1 cellular context compared by ENCODE assay signal in the genomic region with DNA sequence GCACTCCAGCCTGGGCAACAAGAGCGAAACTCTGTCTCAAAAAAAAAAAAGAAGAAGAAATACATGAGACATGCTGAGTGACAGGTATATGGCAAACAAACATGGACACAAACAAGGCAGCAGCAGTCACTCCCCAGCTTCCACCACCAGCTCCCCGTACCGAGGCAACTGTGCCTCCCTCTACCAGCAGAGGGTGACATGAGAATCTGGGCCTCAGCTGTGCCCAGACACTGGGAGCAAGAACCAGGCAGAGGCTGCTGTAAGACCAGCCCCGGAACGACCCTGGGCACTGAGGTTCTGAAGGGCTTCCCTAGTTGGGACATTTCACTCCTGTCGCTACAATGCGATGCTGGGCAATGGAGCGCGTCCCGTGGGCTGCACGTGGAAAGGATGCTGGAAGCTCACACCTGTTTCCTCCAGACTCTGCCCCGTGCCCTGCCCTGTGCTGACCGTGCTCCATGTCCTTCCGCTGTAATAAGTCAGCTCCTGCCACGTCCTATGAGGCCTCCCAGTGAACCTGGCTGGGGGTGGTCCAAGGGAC.
TF ChIP-seq lines count a peak whose summit lies in the region.

No MANE protein-coding gene starts in this region.

TF ChIP-seq in SK-N-SH treated with all-trans-retinoic acid at 6 μM for 48 hours, 23 proteins besides CTCF, POLR2A, EP300 and RAD21 (continued from another document):
- TF ChIP-seq, protein P1, sequence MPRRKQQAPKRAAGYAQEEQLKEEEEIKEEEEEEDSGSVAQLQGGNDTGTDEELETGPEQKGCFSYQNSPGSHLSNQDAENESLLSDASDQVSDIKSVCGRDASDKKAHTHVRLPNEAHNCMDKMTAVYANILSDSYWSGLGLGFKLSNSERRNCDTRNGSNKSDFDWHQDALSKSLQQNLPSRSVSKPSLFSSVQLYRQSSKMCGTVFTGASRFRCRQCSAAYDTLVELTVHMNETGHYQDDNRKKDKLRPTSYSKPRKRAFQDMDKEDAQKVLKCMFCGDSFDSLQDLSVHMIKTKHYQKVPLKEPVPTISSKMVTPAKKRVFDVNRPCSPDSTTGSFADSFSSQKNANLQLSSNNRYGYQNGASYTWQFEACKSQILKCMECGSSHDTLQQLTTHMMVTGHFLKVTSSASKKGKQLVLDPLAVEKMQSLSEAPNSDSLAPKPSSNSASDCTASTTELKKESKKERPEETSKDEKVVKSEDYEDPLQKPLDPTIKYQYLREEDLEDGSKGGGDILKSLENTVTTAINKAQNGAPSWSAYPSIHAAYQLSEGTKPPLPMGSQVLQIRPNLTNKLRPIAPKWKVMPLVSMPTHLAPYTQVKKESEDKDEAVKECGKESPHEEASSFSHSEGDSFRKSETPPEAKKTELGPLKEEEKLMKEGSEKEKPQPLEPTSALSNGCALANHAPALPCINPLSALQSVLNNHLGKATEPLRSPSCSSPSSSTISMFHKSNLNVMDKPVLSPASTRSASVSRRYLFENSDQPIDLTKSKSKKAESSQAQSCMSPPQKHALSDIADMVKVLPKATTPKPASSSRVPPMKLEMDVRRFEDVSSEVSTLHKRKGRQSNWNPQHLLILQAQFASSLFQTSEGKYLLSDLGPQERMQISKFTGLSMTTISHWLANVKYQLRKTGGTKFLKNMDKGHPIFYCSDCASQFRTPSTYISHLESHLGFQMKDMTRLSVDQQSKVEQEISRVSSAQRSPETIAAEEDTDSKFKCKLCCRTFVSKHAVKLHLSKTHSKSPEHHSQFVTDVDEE (CRISPR knock-in tag; IDR thresholded peaks at IDR 0.05) = no peak
